Comparison of ENCODE assay signal across 8 cellular contexts in genomic region chr1:45543599-45544417, GRCh38. TPM values are rescaled to one million over a fixed set of nuclear protein-coding genes. Genes with fewer than 3 reads are reported as not detected.
DNase-seq lines count a peak whose midpoint lies in the region; ATAC-seq, FAIRE-seq and TF ChIP-seq lines count a peak whose summit lies in the region.

No MANE protein-coding gene starts in this region.

- peak overlapping the region in 1 of 2 donors; percentile 25 for H3K27ac ChIP-seq in kidney (ENCODE audit: low read depth in 2 of 2, low read length in 2 of 2)

- H3K4me3 ChIP-seq in kidney (ENCODE audit: low read length in 2 of 2), result peak overlapping the region; percentile 17 to 20

- peak; percentile 64 for ATAC-seq in GM21360 (IDR thresholded peaks at IDR 0.05; ENCODE audit: unreplicated experiment)
- no peak for ATAC-seq in HG03521 (IDR thresholded peaks at IDR 0.05; ENCODE audit: unreplicated experiment)

- no peak overlapping the region for H3K9ac ChIP-seq in kidney (ENCODE audit: low read length in 2 of 2)

- peaks cover 3 to 6% of the 10 kb centered on the region in 2 donors for H3K4me1 ChIP-seq in kidney (ENCODE audit: control insufficient read depth in 1 of 2, insufficient read depth in 1 of 2, low read depth in 1 of 2, low read length in 2 of 2)

- DNase-seq in activated T-helper 2 cell treated with anti-CD3 and anti-CD28 coated beads, Interferon-gamma antibody, Interleukin-2, Interleukin-4, amounts not matched to agents 10 μg/mL and 5 μg/mL and 100 μg/mL, durations not matched to agents 14 hours and 24 hours and 36 hours (ENCODE audit: low spot score), result peak; percentile 63
- DNase-seq in kidney (peak; percentile 81), amniotic stem cell (lab: John Stamatoyannopoulos, UW) (no peak), H4 (ENCODE audit: low spot score) (no peak)
- DNase-seq in stimulated activated CD4-positive, alpha-beta T cell treated with anti-CD3 and anti-CD28 coated beads, Interleukin-4, amount 100 ng/mL, for 48 hours (ENCODE audit: low read depth in 2 of 2), result peak; percentile 32 to 71

- peak overlapping the region; percentile 54 for H3K4me3 Mint-ChIP-seq in activated T-helper 2 cell treated with anti-CD3 and anti-CD28 coated beads, Interferon-gamma antibody, Interleukin-2, Interleukin-4, amounts not matched to agents 10 μg/mL and 5 μg/mL and 100 μg/mL, durations not matched to agents 14 hours and 24 hours and 36 hours (ENCODE audit: low read depth)

- peak overlapping the region; percentile 68 for H3K27ac Mint-ChIP-seq in activated T-helper 2 cell treated with anti-CD3 and anti-CD28 coated beads, Interferon-gamma antibody, Interleukin-2, Interleukin-4, amounts not matched to agents 10 μg/mL and 5 μg/mL and 100 μg/mL, durations not matched to agents 14 hours and 24 hours and 36 hours

- intact Hi-C loops in activated T-helper 2 cell treated with anti-CD3 and anti-CD28 coated beads, Interferon-gamma antibody, Interleukin-2, Interleukin-4, amounts not matched to agents 10 μg/mL and 5 μg/mL and 100 μg/mL, durations not matched to agents 14 hours and 24 hours and 36 hours (cut with micrococcal nuclease), result loop anchor here (1.0 kb wide), 2 partner anchors 8 to 22 kb away; no protein-coding TSS in a partner anchor
- intact Hi-C loops in kidney (cut with DNase I), result no loop called here

- H3K4me1 Mint-ChIP-seq in activated T-helper 2 cell treated with anti-CD3 and anti-CD28 coated beads, Interferon-gamma antibody, Interleukin-2, Interleukin-4, amounts not matched to agents 10 μg/mL and 5 μg/mL and 100 μg/mL, durations not matched to agents 14 hours and 24 hours and 36 hours (ENCODE audit: low read depth), result peaks cover 33% of the 10 kb centered on the region

- no peaks in the 10 kb centered on the region for H3K9me3 Mint-ChIP-seq in activated T-helper 2 cell treated with anti-CD3 and anti-CD28 coated beads, Interferon-gamma antibody, Interleukin-2, Interleukin-4, amounts not matched to agents 10 μg/mL and 5 μg/mL and 100 μg/mL, durations not matched to agents 14 hours and 24 hours and 36 hours

- no peak for FAIRE-seq in kidney (lab: Jason Lieb, UNC)

- H3K36me3 Mint-ChIP-seq in activated T-helper 2 cell treated with anti-CD3 and anti-CD28 coated beads, Interferon-gamma antibody, Interleukin-2, Interleukin-4, amounts not matched to agents 10 μg/mL and 5 μg/mL and 100 μg/mL, durations not matched to agents 14 hours and 24 hours and 36 hours (ENCODE audit: low read depth), result no peaks in the 10 kb centered on the region

- H3K36me3 ChIP-seq in kidney (ENCODE audit: control insufficient read depth in 1 of 2, insufficient read depth in 2 of 2, low read length in 2 of 2), result no peaks in the 10 kb centered on the region

- TF ChIP-seq CTCF in kidney (IDR thresholded peaks at IDR 0.05; ENCODE audit: borderline replicate concordance, extremely low read depth, insufficient read depth), result peak; percentile 2

- H3K9me3 ChIP-seq in kidney (ENCODE audit: control insufficient read depth in 1 of 2, low read length in 2 of 2), result no peaks in the 10 kb centered on the region

- H3K27me3 Mint-ChIP-seq in activated T-helper 2 cell treated with anti-CD3 and anti-CD28 coated beads, Interferon-gamma antibody, Interleukin-2, Interleukin-4, amounts not matched to agents 10 μg/mL and 5 μg/mL and 100 μg/mL, durations not matched to agents 14 hours and 24 hours and 36 hours (ENCODE audit: low read depth), result peaks cover 3% of the 10 kb centered on the region

TF ChIP-seq in PFSK-1, 5 proteins besides CTCF, POLR2A, EP300 and RAD21:
- no peak for TF ChIP-seq POLR2AphosphoS5 (IDR thresholded peaks at IDR 0.05; ENCODE audit: low read depth, low read length)
- no peak for TF ChIP-seq REST (IDR thresholded peaks at IDR 0.05; ENCODE audit: insufficient read depth in 1 of 2, low read depth in 2 of 2, low read length in 2 of 2)
- TF ChIP-seq FOXP2 (optimal IDR thresholded peaks at IDR 0.05; ENCODE audit: borderline replicate concordance, extremely low read depth, extremely low read length, insufficient read depth), result peak; percentile 21
- no peak for TF ChIP-seq TAF1 (IDR thresholded peaks at IDR 0.05; ENCODE audit: borderline replicate concordance, insufficient read depth, low read length)
- TF ChIP-seq SIN3A (IDR thresholded peaks at IDR 0.05; ENCODE audit: borderline replicate concordance, insufficient read depth, low read length), result no peak; the same call in 1 of the 2 replicates
TF ChIP-seq in PFSK-1: peak in this region for 1.

RNA-seq across cellular contexts. Expression of gene AKR1A1, which starts 6.8 kb away (rescaled TPM):
- polyA plus RNA-seq in PFSK-1 (2012; ENCODE audit: insufficient read length, low read depth), result 96.3 TPM
- total RNA-seq in activated T-helper 2 cell treated with anti-CD3 and anti-CD28 coated beads, Interferon-gamma antibody, Interleukin-2, Interleukin-4, amounts not matched to agents 10 μg/mL and 5 μg/mL and 100 μg/mL, durations not matched to agents 14 hours and 24 hours and 36 hours, result 191 and 210 TPM in 2 replicates
- total RNA-seq in kidney, result 147 TPM
- polyA plus RNA-seq in kidney (ENCODE audit: insufficient read depth, low read depth, low replicate concordance), result 431 TPM
- total RNA-seq in H4 (2014; rRNA removed; shearing (Covaris generic)), result 195 and 202 TPM in 2 replicates

RNA-seq across cellular contexts. Expression of gene PRDX1, which starts 22.1 kb away (rescaled TPM):
- 270 TPM for polyA plus RNA-seq in PFSK-1 (2012; ENCODE audit: insufficient read length, low read depth)
- total RNA-seq in activated T-helper 2 cell treated with anti-CD3 and anti-CD28 coated beads, Interferon-gamma antibody, Interleukin-2, Interleukin-4, amounts not matched to agents 10 μg/mL and 5 μg/mL and 100 μg/mL, durations not matched to agents 14 hours and 24 hours and 36 hours, result 703 and 712 TPM in 2 replicates
- total RNA-seq in kidney, result 452 TPM
- 1,042 TPM for polyA plus RNA-seq in kidney (ENCODE audit: insufficient read depth, low read depth, low replicate concordance)
- 2,740 and 3,006 TPM in 2 replicates for total RNA-seq in H4 (2014; rRNA removed; shearing (Covaris generic))

RNA-seq across cellular contexts. Expression of gene NASP, which starts 40.0 kb away (rescaled TPM):
- polyA plus RNA-seq in PFSK-1 (2012; ENCODE audit: insufficient read length, low read depth), result 76.5 TPM
- total RNA-seq in activated T-helper 2 cell treated with anti-CD3 and anti-CD28 coated beads, Interferon-gamma antibody, Interleukin-2, Interleukin-4, amounts not matched to agents 10 μg/mL and 5 μg/mL and 100 μg/mL, durations not matched to agents 14 hours and 24 hours and 36 hours, result 253 and 265 TPM in 2 replicates
- total RNA-seq in kidney, result 51.6 TPM
- 49.5 TPM for polyA plus RNA-seq in kidney (ENCODE audit: insufficient read depth, low read depth, low replicate concordance)
- 167 and 237 TPM in 2 replicates for total RNA-seq in H4 (2014; rRNA removed; shearing (Covaris generic))

RNA-seq across cellular contexts. Expression of gene MMACHC, which starts 43.7 kb away (rescaled TPM):
- 5.3 TPM for polyA plus RNA-seq in PFSK-1 (2012; ENCODE audit: insufficient read length, low read depth)
- total RNA-seq in activated T-helper 2 cell treated with anti-CD3 and anti-CD28 coated beads, Interferon-gamma antibody, Interleukin-2, Interleukin-4, amounts not matched to agents 10 μg/mL and 5 μg/mL and 100 μg/mL, durations not matched to agents 14 hours and 24 hours and 36 hours, result 8.0 and 9.4 TPM in 2 replicates
- total RNA-seq in kidney, result 6.0 TPM
- 10.2 TPM for polyA plus RNA-seq in kidney (ENCODE audit: insufficient read depth, low read depth, low replicate concordance)
- total RNA-seq in H4 (2014; rRNA removed; shearing (Covaris generic)), result 3.2 TPM in 2 replicates

RNA-seq across cellular contexts. Expression of gene CCDC163, which starts 43.9 kb away (rescaled TPM):
- 2.5 TPM for polyA plus RNA-seq in PFSK-1 (2012; ENCODE audit: insufficient read length, low read depth)
- 3.5 and 4.0 TPM in 2 replicates for total RNA-seq in activated T-helper 2 cell treated with anti-CD3 and anti-CD28 coated beads, Interferon-gamma antibody, Interleukin-2, Interleukin-4, amounts not matched to agents 10 μg/mL and 5 μg/mL and 100 μg/mL, durations not matched to agents 14 hours and 24 hours and 36 hours
- total RNA-seq in kidney, result 3.4 TPM
- 0.80 TPM for polyA plus RNA-seq in kidney (ENCODE audit: insufficient read depth, low read depth, low replicate concordance)
- total RNA-seq in H4 (2014; rRNA removed; shearing (Covaris generic)), result 1.8 and 3.9 TPM in 2 replicates

Comparison
In these comparisons a context has a peak if more than half of its experiments do, and no peak if none do; other contexts are left out.
1. DNase-seq: peak in activated T-helper 2 cell treated with anti-CD3 and anti-CD28 coated beads, Interferon-gamma antibody, Interleukin-2, Interleukin-4, amounts not matched to agents 10 μg/mL and 5 μg/mL and 100 μg/mL, durations not matched to agents 14 hours and 24 hours and 36 hours (single experiment), kidney (single experiment) and stimulated activated CD4-positive, alpha-beta T cell treated with anti-CD3 and anti-CD28 coated beads, Interleukin-4, amount 100 ng/mL, for 48 hours (2 of 2); none in amniotic stem cell (single experiment) and H4 (single experiment).